ENCODE assay signal across 13 cellular contexts in genomic region chr6:151647871-151648639, GRCh38.
DNase-seq lines count a peak whose midpoint lies in the region; ATAC-seq and TF ChIP-seq lines count a peak whose summit lies in the region.
"Had no signal": no experiment of that assay in that cellular context is flagged by ENCODE, and none has a peak within 500 bp of the region (broad histone marks: within the 10 kb centered on the region; RNA-seq: fewer than 3 reads in every experiment).

No MANE protein-coding gene starts in this region.

- in situ Hi-C loops in SK-MEL-5 (cut with HindIII; ENCODE audit: low pct_unique_long_range_greater_than_20kb, low sequenced_read_pairs): no loop called here

- ATAC-seq in GM19351 (IDR thresholded peaks at IDR 0.05; ENCODE audit: unreplicated experiment): peak; percentile 84
- ATAC-seq in foreskin keratinocyte: peak; percentile 41
- ATAC-seq in HG03342 (IDR thresholded peaks at IDR 0.05; ENCODE audit: unreplicated experiment): no peak
- ATAC-seq in GM21786 (IDR thresholded peaks at IDR 0.05; ENCODE audit: unreplicated experiment): no peak

- H3K4me1 ChIP-seq in foreskin keratinocyte: peaks cover 11% of the 10 kb centered on the region
- H3K4me1 ChIP-seq: SJCRH30 had no signal

- TF ChIP-seq CTCF in 22Rv1 (IDR thresholded peaks at IDR 0.05): peak; percentile 71
- TF ChIP-seq CTCF in foreskin keratinocyte (conservative IDR thresholded peaks at IDR 0.05): peak; percentile 53

- peaks cover 34% of the 10 kb centered on the region for H3K27me3 ChIP-seq in foreskin keratinocyte
- H3K27me3 ChIP-seq: SJCRH30 had no signal

- DNase-seq in SK-MEL-5 (ENCODE audit: low read depth, low spot score) (peak; percentile 67), foreskin keratinocyte (no peak), NCI-H1436 treated with DMSO at 0.1 percent for 48 hours (lab: John Stamatoyannopoulos, UW) (no peak), NCI-H2107 treated with DMSO at 0.1 percent for 48 hours (lab: John Stamatoyannopoulos, UW; ENCODE audit: unreplicated experiment) (no peak)
- DNase-seq: activated effector memory CD4-positive, alpha-beta T cell treated with anti-CD3 and anti-CD28 coated beads, Interleukin-2, amount 50 U/mL, for 16 hours; CD4-positive, CD25-positive, alpha-beta regulatory T cell; erythroblast; NCI-H1092 had no signal

- no peak overlapping the region for H3K27ac ChIP-seq in 22Rv1
- no peak overlapping the region for H3K27ac ChIP-seq in foreskin keratinocyte
- H3K27ac ChIP-seq: SJCRH30 had no signal

Comparison
In these comparisons a context has a peak if more than half of its experiments do, and no peak if none do; other contexts are left out.
1. ATAC-seq: peak in GM19351 (single experiment) and foreskin keratinocyte (single experiment); none in HG03342 (single experiment) and GM21786 (single experiment).